ENCODE assay signal across 8 cellular contexts in genomic region chrX:23901805-23902204, GRCh38. TPM values are rescaled to one million over a fixed set of nuclear protein-coding genes. Genes with fewer than 3 reads are reported as not detected.
DNase-seq lines count a peak whose midpoint lies in the region; ATAC-seq and TF ChIP-seq lines count a peak whose summit lies in the region.

No MANE protein-coding gene starts in this region.

- peak; percentile 56 for DNase-seq in CD14-positive monocyte (ENCODE audit: low spot score)
- DNase-seq in NCI-H524 (lab: John Stamatoyannopoulos, UW): peak; percentile 35 to 71
- DNase-seq in activated CD4-positive, alpha-beta memory T cell treated with anti-CD3 and anti-CD28 coated beads, Interleukin-2, amount 10 ng/mL, durations not matched to agents 7 days and 5 days: peak; percentile 48
- DNase-seq in foreskin keratinocyte: peak in 1 of 2 donors; percentile 76
- DNase-seq in osteocyte (ENCODE audit: extremely low spot score, unreplicated experiment): no peak
- DNase-seq in glutamatergic neuron: no peak

- POLR2A ChIA-PET in activated CD4-positive, alpha-beta memory T cell treated with anti-CD3 and anti-CD28 coated beads, Interleukin-2, amount 10 ng/mL, durations not matched to agents 7 days and 5 days (lab: Charles Lee): interaction anchor here (0.9 to 3.0 kb wide), 7 partner anchors 82 to 208 kb away, joined by 3 to 44 read pairs (median 4); partner anchors contain the start of gene SAT1

- TF ChIP-seq CTCF in CD14-positive monocyte (IDR thresholded peaks at IDR 0.05) (peak; percentile 38), foreskin keratinocyte (conservative IDR thresholded peaks at IDR 0.05) (peak; percentile 69), osteocyte (IDR thresholded peaks at IDR 0.05) (peak; percentile 75), glutamatergic neuron (IDR thresholded peaks at IDR 0.05; ENCODE audit: partially characterized antibody, unreplicated experiment) (no peak)

- H3K4me3 Mint-ChIP-seq in CD14-positive monocyte (no peak overlapping the region), osteocyte (ENCODE audit: unreplicated experiment) (no peak overlapping the region), glutamatergic neuron (ENCODE audit: unreplicated experiment) (no peak overlapping the region)
- H3K4me3 Mint-ChIP-seq in activated CD4-positive, alpha-beta memory T cell treated with anti-CD3 and anti-CD28 coated beads, Interleukin-2, amount 10 ng/mL, durations not matched to agents 7 days and 5 days: no peak overlapping the region

- H3K36me3 Mint-ChIP-seq in CD14-positive monocyte: no peaks in the 10 kb centered on the region
- no peaks in the 10 kb centered on the region for H3K36me3 Mint-ChIP-seq in activated CD4-positive, alpha-beta memory T cell treated with anti-CD3 and anti-CD28 coated beads, Interleukin-2, amount 10 ng/mL, durations not matched to agents 7 days and 5 days (ENCODE audit: low read depth)
- H3K36me3 Mint-ChIP-seq in osteocyte (ENCODE audit: unreplicated experiment): no peaks in the 10 kb centered on the region
- H3K36me3 Mint-ChIP-seq in glutamatergic neuron (ENCODE audit: unreplicated experiment): no peaks in the 10 kb centered on the region

- H3K27ac ChIP-seq in foreskin keratinocyte: peak overlapping the region; percentile 24

- H3K27ac Mint-ChIP-seq in CD14-positive monocyte (no peak overlapping the region), osteocyte (ENCODE audit: unreplicated experiment) (no peak overlapping the region), glutamatergic neuron (ENCODE audit: unreplicated experiment) (no peak overlapping the region)
- H3K27ac Mint-ChIP-seq in activated CD4-positive, alpha-beta memory T cell treated with anti-CD3 and anti-CD28 coated beads, Interleukin-2, amount 10 ng/mL, durations not matched to agents 7 days and 5 days: no peak overlapping the region

- H3K4me1 ChIP-seq in foreskin keratinocyte: peaks cover 23% of the 10 kb centered on the region

- intact Hi-C loops in CD14-positive monocyte (cut with micrococcal nuclease): loop anchor here (2.0 to 10.0 kb wide), 6 partner anchors 57 to 207 kb away; partner anchors contain the start of genes EIF2S3 (in 1 of the 2) and KLHL15 (in 1 of the 2)

- CTCF ChIA-PET in activated CD4-positive, alpha-beta memory T cell treated with anti-CD3 and anti-CD28 coated beads, Interleukin-2, amount 10 ng/mL, durations not matched to agents 7 days and 5 days (lab: Charles Lee): interaction anchor here (0.6 to 3.7 kb wide), 31 partner anchors 10 to 516 kb away, joined by 3 to 80 read pairs (median 5); partner anchors contain the start of genes ACOT9, EIF2S3, KLHL15 and SAT1

- H3K27me3 Mint-ChIP-seq in CD14-positive monocyte (ENCODE audit: low read depth in 3 of 3) (peaks cover 0 to 18% (median 1%) of the 10 kb centered on the region in 3 donors), osteocyte (ENCODE audit: unreplicated experiment) (no peaks in the 10 kb centered on the region), glutamatergic neuron (ENCODE audit: unreplicated experiment) (no peaks in the 10 kb centered on the region)
- H3K27me3 Mint-ChIP-seq in activated CD4-positive, alpha-beta memory T cell treated with anti-CD3 and anti-CD28 coated beads, Interleukin-2, amount 10 ng/mL, durations not matched to agents 7 days and 5 days: no peaks in the 10 kb centered on the region

- peak; percentile 49 for ATAC-seq in GM18520 (IDR thresholded peaks at IDR 0.05; ENCODE audit: unreplicated experiment)
- ATAC-seq in HG03135 (IDR thresholded peaks at IDR 0.05; ENCODE audit: unreplicated experiment): peak; percentile 49
- ATAC-seq in foreskin keratinocyte: peak; percentile 50

- H3K27me3 ChIP-seq in foreskin keratinocyte: no peaks in the 10 kb centered on the region

- H3K9me3 Mint-ChIP-seq in CD14-positive monocyte (no peaks in the 10 kb centered on the region), osteocyte (ENCODE audit: unreplicated experiment) (no peaks in the 10 kb centered on the region), glutamatergic neuron (ENCODE audit: unreplicated experiment) (no peaks in the 10 kb centered on the region)
- H3K9me3 Mint-ChIP-seq in activated CD4-positive, alpha-beta memory T cell treated with anti-CD3 and anti-CD28 coated beads, Interleukin-2, amount 10 ng/mL, durations not matched to agents 7 days and 5 days: no peaks in the 10 kb centered on the region

- H3K4me1 Mint-ChIP-seq in CD14-positive monocyte: peaks cover 6% of the 10 kb centered on the region
- peaks cover 26% of the 10 kb centered on the region for H3K4me1 Mint-ChIP-seq in activated CD4-positive, alpha-beta memory T cell treated with anti-CD3 and anti-CD28 coated beads, Interleukin-2, amount 10 ng/mL, durations not matched to agents 7 days and 5 days
- peaks cover 44% of the 10 kb centered on the region for H3K4me1 Mint-ChIP-seq in osteocyte (ENCODE audit: unreplicated experiment)
- H3K4me1 Mint-ChIP-seq in glutamatergic neuron (ENCODE audit: low read depth, unreplicated experiment): no peaks in the 10 kb centered on the region

RNA-seq across cellular contexts. Expression of gene APOO, which starts 5.9 kb away (rescaled TPM):
- 1 to 10 TPM; 4.6 to 8.3 TPM for polyA plus RNA-seq in CD14-positive monocyte
- total RNA-seq in activated CD4-positive, alpha-beta memory T cell treated with anti-CD3 and anti-CD28 coated beads, Interleukin-2, amount 10 ng/mL, durations not matched to agents 7 days and 5 days: 10 to 100 TPM; 25.1 to 26.3 TPM
- 32.7 and 40.9 TPM in 2 replicates for total RNA-seq in foreskin keratinocyte
- 29.3 and 35.4 TPM in 2 replicates for polyA plus RNA-seq in foreskin keratinocyte
- total RNA-seq in osteocyte: 35.4 and 47.4 TPM in 2 replicates
- total RNA-seq in glutamatergic neuron (ENCODE audit: unreplicated experiment): 36.2 TPM

RNA-seq across cellular contexts. Expression of gene CXorf58, which starts 6.0 kb away (rescaled TPM):
- polyA plus RNA-seq in CD14-positive monocyte (not detected), foreskin keratinocyte (0.04 TPM in 1 of 2 replicates, not detected in the other)
- not detected for total RNA-seq in activated CD4-positive, alpha-beta memory T cell treated with anti-CD3 and anti-CD28 coated beads, Interleukin-2, amount 10 ng/mL, durations not matched to agents 7 days and 5 days
- total RNA-seq in foreskin keratinocyte (0.11 TPM in 1 of 2 replicates, not detected in the other), osteocyte (not detected in 2 replicates), glutamatergic neuron (ENCODE audit: unreplicated experiment) (not detected)

Comparison
In these comparisons a context has a peak if more than half of its experiments do, and no peak if none do; other contexts are left out.
1. DNase-seq: peak in CD14-positive monocyte (single experiment), NCI-H524 (2 of 2) and activated CD4-positive, alpha-beta memory T cell treated with anti-CD3 and anti-CD28 coated beads, Interleukin-2, amount 10 ng/mL, durations not matched to agents 7 days and 5 days (single experiment); none in osteocyte (single experiment) and glutamatergic neuron (single experiment).
2. Peak in every context shown above with its lines, with median percentiles within 50 percentile points of each other: ATAC-seq.